Comparison of ENCODE assay signal across 29 cellular contexts in genomic region chr2:147468963-147469362, GRCh38.
"Had no signal": no experiment of that assay in that cellular context is flagged by ENCODE, and none has a peak within 500 bp of the region (broad histone marks: within the 10 kb centered on the region; RNA-seq: fewer than 3 reads in every experiment).

No MANE protein-coding gene starts in this region.

- H3K4me3 ChIP-seq: esophagus muscularis mucosa, heart left ventricle, left lung, lower lobe of right lung, psoas muscle, sigmoid colon, thoracic aorta, uterus had no signal

- DNase-seq: activated CD4-positive, alpha-beta memory T cell treated with anti-CD3 and anti-CD28 coated beads, Interleukin-2, amount 10 ng/mL, durations not matched to agents 7 days and 5 days; activated CD4-positive, alpha-beta T cell treated with anti-CD3 and anti-CD28 coated beads for 1 hour; activated CD4-positive, alpha-beta T cell treated with anti-CD3 and anti-CD28 coated beads, Interleukin-2, amount 10 ng/mL, durations not matched to agents 7 days and 5 days; activated gamma-delta T cell treated with Interleukin-2 at 50 U/mL for 16 hours; activated naive CD4-positive, alpha-beta T cell treated with anti-CD3 and anti-CD28 coated beads, Interleukin-2, amount 50 U/mL, for 16 hours; activated T-cell treated with anti-CD3 and anti-CD28 coated beads, Interleukin-2, amount 50 U/mL, for 4 hours; amniotic stem cell; brain microvascular endothelial cell; central memory CD4-positive, alpha-beta T cell; foreskin keratinocyte; heart left ventricle; hypothalamus; lower lobe of right lung; occipital lobe; psoas muscle; sigmoid colon; small intestine; stimulated activated CD4-positive, alpha-beta T cell treated with anti-CD3 and anti-CD28 coated beads, Interleukin-4, amount 100 ng/mL, for 24 hours; T-helper 2 cell; uterus had no signal

- H3K9me3 Mint-ChIP-seq: activated T-cell treated with anti-CD3 and anti-CD28 coated beads, Interleukin-2, amount 50 U/mL, for 4 hours; activated T-helper 17 cell treated with anti-CD3 and anti-CD28 coated beads, Interleukin-2, amount 50 U/mL, for 72 hours; stimulated activated effector memory CD8-positive, alpha-beta T cell treated with anti-CD3 and anti-CD28 coated beads, Interleukin-12 subunit alpha, Interleukin-12 subunit beta, amount 100 ng/mL, for 72 hours; stimulated activated naive CD8-positive, alpha-beta T cell treated with anti-CD3 and anti-CD28 coated beads, Interleukin-15, Interleukin-2, amounts not matched to agents 100 ng/mL and 50 ng/mL, for 24 hours had no signal

- H3K27ac ChIP-seq: brain microvascular endothelial cell, esophagus muscularis mucosa, foreskin keratinocyte, heart left ventricle, left lung, lower lobe of right lung, parathyroid adenoma, psoas muscle, sigmoid colon, thoracic aorta, uterus had no signal

- H3K36me3 ChIP-seq: brain microvascular endothelial cell, esophagus muscularis mucosa, heart left ventricle, left lung, lower lobe of right lung, sigmoid colon, thoracic aorta, uterus had no signal

- H3K9me3 ChIP-seq: esophagus muscularis mucosa, heart left ventricle, left lung, lower lobe of right lung, psoas muscle, sigmoid colon, thoracic aorta, uterus had no signal

- H3K36me3 Mint-ChIP-seq: stimulated activated effector memory CD8-positive, alpha-beta T cell treated with anti-CD3 and anti-CD28 coated beads, Interleukin-12 subunit alpha, Interleukin-12 subunit beta, amount 100 ng/mL, for 72 hours; type B pancreatic cell had no signal

- H3K4me1 ChIP-seq: esophagus muscularis mucosa, foreskin keratinocyte, heart left ventricle, left lung, lower lobe of right lung, parathyroid adenoma, psoas muscle, sigmoid colon, uterus had no signal

- H3K9ac ChIP-seq: parathyroid adenoma had no signal

- H3K4me1 Mint-ChIP-seq: activated CD4-positive, alpha-beta T cell treated with anti-CD3 and anti-CD28 coated beads, Interleukin-2, amount 10 ng/mL, durations not matched to agents 7 days and 5 days; activated T-helper 17 cell treated with anti-CD3 and anti-CD28 coated beads, Interleukin-2, amount 50 U/mL, for 72 hours; stimulated activated effector memory CD8-positive, alpha-beta T cell treated with anti-CD3 and anti-CD28 coated beads, Interleukin-12 subunit alpha, Interleukin-12 subunit beta, amount 100 ng/mL, for 72 hours had no signal

- H3K27me3 ChIP-seq: brain microvascular endothelial cell, esophagus muscularis mucosa, foreskin keratinocyte, heart left ventricle, left lung, sigmoid colon, uterus had no signal

- ATAC-seq: activated T-cell treated with anti-CD3 and anti-CD28 coated beads, Interleukin-2, amount 50 U/mL, for 4 hours; activated T-helper 17 cell treated with anti-CD3 and anti-CD28 coated beads, Interleukin-2, amount 50 U/mL, for 72 hours; foreskin keratinocyte; heart left ventricle; left lung; lower lobe of right lung; psoas muscle; stimulated activated effector memory CD8-positive, alpha-beta T cell treated with anti-CD3 and anti-CD28 coated beads, Interleukin-12 subunit alpha, Interleukin-12 subunit beta, amount 100 ng/mL, for 72 hours had no signal

- H3K27me3 Mint-ChIP-seq: activated T-helper 17 cell treated with anti-CD3 and anti-CD28 coated beads, Interleukin-2, amount 50 U/mL, for 72 hours; stimulated activated naive CD8-positive, alpha-beta T cell treated with anti-CD3 and anti-CD28 coated beads, Interleukin-15, Interleukin-2, amounts not matched to agents 100 ng/mL and 50 ng/mL, for 24 hours; type B pancreatic cell had no signal

- H3K4me3 Mint-ChIP-seq: activated CD4-positive, alpha-beta memory T cell treated with anti-CD3 and anti-CD28 coated beads, Interleukin-2, amount 10 ng/mL, durations not matched to agents 7 days and 5 days; activated CD4-positive, alpha-beta T cell treated with anti-CD3 and anti-CD28 coated beads, Interleukin-2, amount 10 ng/mL, durations not matched to agents 7 days and 5 days; activated T-cell treated with anti-CD3 and anti-CD28 coated beads, Interleukin-2, amount 50 U/mL, for 4 hours; activated T-helper 17 cell treated with anti-CD3 and anti-CD28 coated beads, Interleukin-2, amount 50 U/mL, for 72 hours; nephron; stimulated activated effector memory CD8-positive, alpha-beta T cell treated with anti-CD3 and anti-CD28 coated beads, Interleukin-12 subunit alpha, Interleukin-12 subunit beta, amount 100 ng/mL, for 72 hours; stimulated activated naive CD8-positive, alpha-beta T cell treated with anti-CD3 and anti-CD28 coated beads, Interleukin-15, Interleukin-2, amounts not matched to agents 100 ng/mL and 50 ng/mL, for 24 hours; type B pancreatic cell had no signal

- H3K27ac Mint-ChIP-seq: activated CD4-positive, alpha-beta memory T cell treated with anti-CD3 and anti-CD28 coated beads, Interleukin-2, amount 10 ng/mL, durations not matched to agents 7 days and 5 days; activated CD4-positive, alpha-beta T cell treated with anti-CD3 and anti-CD28 coated beads, Interleukin-2, amount 10 ng/mL, durations not matched to agents 7 days and 5 days; activated T-helper 17 cell treated with anti-CD3 and anti-CD28 coated beads, Interleukin-2, amount 50 U/mL, for 72 hours; nephron; stimulated activated effector memory CD8-positive, alpha-beta T cell treated with anti-CD3 and anti-CD28 coated beads, Interleukin-12 subunit alpha, Interleukin-12 subunit beta, amount 100 ng/mL, for 72 hours; stimulated activated naive CD8-positive, alpha-beta T cell treated with anti-CD3 and anti-CD28 coated beads, Interleukin-15, Interleukin-2, amounts not matched to agents 100 ng/mL and 50 ng/mL, for 24 hours; type B pancreatic cell had no signal
